In the genomic region with DNA sequence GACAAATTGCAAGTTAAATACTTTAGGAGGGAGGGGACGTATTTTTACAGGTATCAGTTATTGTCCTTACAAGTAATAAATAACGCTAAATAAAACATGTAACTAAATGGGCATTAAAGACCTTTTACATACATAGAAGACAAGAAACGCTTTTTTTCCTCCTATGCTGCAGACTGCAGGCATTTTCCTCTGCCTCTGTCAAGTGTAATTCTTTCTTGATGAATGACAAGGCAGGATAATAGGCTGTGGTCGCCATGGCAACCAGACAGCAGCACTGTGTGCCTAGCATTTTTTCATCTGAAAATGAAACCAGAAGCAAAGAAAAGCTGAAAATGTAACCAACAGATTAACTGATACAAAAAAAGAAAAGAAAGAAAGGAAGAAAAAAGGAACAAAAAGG, we compare ENCODE assay signal across 9 cellular contexts. TPM values are rescaled to one million over a fixed set of nuclear protein-coding genes. Genes with fewer than 3 reads are reported as not detected.
DNase-seq lines count a peak whose midpoint lies in the region; ATAC-seq lines count a peak whose summit lies in the region.
"Had no signal": no experiment of that assay in that cellular context is flagged by ENCODE, and none has a peak within 500 bp of the region (broad histone marks: within the 10 kb centered on the region; RNA-seq: fewer than 3 reads in every experiment).

No MANE protein-coding gene starts in this region.

- H3K27ac Mint-ChIP-seq in activated CD4-positive, alpha-beta memory T cell treated with anti-CD3 and anti-CD28 coated beads for 36 hours = no peak overlapping the region
- H3K27ac Mint-ChIP-seq in activated CD4-positive, alpha-beta memory T cell treated with anti-CD3 and anti-CD28 coated beads, Interleukin-2, amount 10 ng/mL, durations not matched to agents 7 days and 5 days = no peak overlapping the region

- no peaks in the 10 kb centered on the region for H3K27me3 ChIP-seq in SJCRH30

- POLR2A ChIA-PET in activated CD4-positive, alpha-beta memory T cell treated with anti-CD3 and anti-CD28 coated beads for 36 hours (lab: Charles Lee) = interaction anchor here (0.7 kb wide), 1 partner anchor 1820 kb away, joined by 3 read pairs; no protein-coding TSS in a partner anchor
- POLR2A ChIA-PET in activated CD4-positive, alpha-beta memory T cell treated with anti-CD3 and anti-CD28 coated beads, Interleukin-2, amount 10 ng/mL, durations not matched to agents 7 days and 5 days (lab: Charles Lee) = no interaction called here

- H3K27me3 Mint-ChIP-seq in activated CD4-positive, alpha-beta memory T cell treated with anti-CD3 and anti-CD28 coated beads for 36 hours = peaks cover 2% of the 10 kb centered on the region
- H3K27me3 Mint-ChIP-seq in activated CD4-positive, alpha-beta memory T cell treated with anti-CD3 and anti-CD28 coated beads, Interleukin-2, amount 10 ng/mL, durations not matched to agents 7 days and 5 days = no peaks in the 10 kb centered on the region

- no peak overlapping the region for H3K4me3 ChIP-seq in SJCRH30
- H3K4me3 ChIP-seq: mucosa of descending colon had no signal

- H3K27ac ChIP-seq in SJCRH30 = no peak overlapping the region

- H3K36me3 Mint-ChIP-seq in activated CD4-positive, alpha-beta memory T cell treated with anti-CD3 and anti-CD28 coated beads for 36 hours = no peaks in the 10 kb centered on the region
- H3K36me3 Mint-ChIP-seq in activated CD4-positive, alpha-beta memory T cell treated with anti-CD3 and anti-CD28 coated beads, Interleukin-2, amount 10 ng/mL, durations not matched to agents 7 days and 5 days (ENCODE audit: low read depth) = no peaks in the 10 kb centered on the region

- intact Hi-C loops in activated CD4-positive, alpha-beta memory T cell treated with anti-CD3 and anti-CD28 coated beads for 36 hours (cut with micrococcal nuclease) = no loop called here

- peaks cover 13% of the 10 kb centered on the region; the same call in 1 of the 2 replicates for H3K4me1 ChIP-seq in SJCRH30

- H3K9me3 Mint-ChIP-seq in activated CD4-positive, alpha-beta memory T cell treated with anti-CD3 and anti-CD28 coated beads for 36 hours = no peaks in the 10 kb centered on the region
- no peaks in the 10 kb centered on the region for H3K9me3 Mint-ChIP-seq in activated CD4-positive, alpha-beta memory T cell treated with anti-CD3 and anti-CD28 coated beads, Interleukin-2, amount 10 ng/mL, durations not matched to agents 7 days and 5 days

- no peaks in the 10 kb centered on the region for H3K9me3 ChIP-seq in SJCRH30 (replicated peaks)
- H3K9me3 ChIP-seq: mucosa of descending colon had no signal

- H3K4me1 Mint-ChIP-seq in activated CD4-positive, alpha-beta memory T cell treated with anti-CD3 and anti-CD28 coated beads for 36 hours (ENCODE audit: low read depth) = no peaks in the 10 kb centered on the region
- no peaks in the 10 kb centered on the region for H3K4me1 Mint-ChIP-seq in activated CD4-positive, alpha-beta memory T cell treated with anti-CD3 and anti-CD28 coated beads, Interleukin-2, amount 10 ng/mL, durations not matched to agents 7 days and 5 days

- ATAC-seq in HG02938 (IDR thresholded peaks at IDR 0.05; ENCODE audit: unreplicated experiment) = no peak
- no peak for ATAC-seq in HG03354 (IDR thresholded peaks at IDR 0.05; ENCODE audit: poor library complexity, severe bottlenecking, unreplicated experiment)
- ATAC-seq in HG02642 (IDR thresholded peaks at IDR 0.05; ENCODE audit: poor library complexity, unreplicated experiment) = no peak
- ATAC-seq: mucosa of descending colon had no signal

- peak; percentile 10 for DNase-seq in activated CD4-positive, alpha-beta memory T cell treated with anti-CD3 and anti-CD28 coated beads for 36 hours
- no peak for DNase-seq in activated CD4-positive, alpha-beta memory T cell treated with anti-CD3 and anti-CD28 coated beads, Interleukin-2, amount 10 ng/mL, durations not matched to agents 7 days and 5 days
- DNase-seq in SJCRH30 (peak; percentile 36 to 38), globus pallidus (ENCODE audit: low spot score) (peak; percentile 79), pulmonary artery endothelial cell (ENCODE audit: low read depth, low spot score) (peak; percentile 85)

- H3K36me3 ChIP-seq in SJCRH30 = no peaks in the 10 kb centered on the region

- no peak overlapping the region for H3K4me3 Mint-ChIP-seq in activated CD4-positive, alpha-beta memory T cell treated with anti-CD3 and anti-CD28 coated beads for 36 hours
- no peak overlapping the region for H3K4me3 Mint-ChIP-seq in activated CD4-positive, alpha-beta memory T cell treated with anti-CD3 and anti-CD28 coated beads, Interleukin-2, amount 10 ng/mL, durations not matched to agents 7 days and 5 days

- CTCF ChIA-PET in activated CD4-positive, alpha-beta memory T cell treated with anti-CD3 and anti-CD28 coated beads for 36 hours (lab: Charles Lee) = no interaction called here
- CTCF ChIA-PET in activated CD4-positive, alpha-beta memory T cell treated with anti-CD3 and anti-CD28 coated beads, Interleukin-2, amount 10 ng/mL, durations not matched to agents 7 days and 5 days (lab: Charles Lee) = no interaction called here

RNA-seq across cellular contexts. Expression of a gene that starts 46.1 kb away (rescaled TPM):
- total RNA-seq in activated CD4-positive, alpha-beta memory T cell treated with anti-CD3 and anti-CD28 coated beads for 36 hours = not detected
- total RNA-seq in activated CD4-positive, alpha-beta memory T cell treated with anti-CD3 and anti-CD28 coated beads, Interleukin-2, amount 10 ng/mL, durations not matched to agents 7 days and 5 days = not detected
- not detected in 2 replicates for total RNA-seq in SJCRH30 (2014; rRNA removed; shearing (Covaris generic))
- 2.6 and 3.2 TPM in 2 replicates for total RNA-seq in pulmonary artery endothelial cell
